In genomic region chr16:67211674-67212073, GRCh38 we compare ENCODE assay signal across 20 cellular contexts. TPM values are rescaled to one million over a fixed set of nuclear protein-coding genes. Genes with fewer than 3 reads are reported as not detected.
"Had no signal": no experiment of that assay in that cellular context is flagged by ENCODE, and none has a peak within 500 bp of the region (broad histone marks: within the 10 kb centered on the region; RNA-seq: fewer than 3 reads in every experiment).

No MANE protein-coding gene starts in this region.

- H3K4me3 Mint-ChIP-seq: T-cell had no signal

- H3K9me3 Mint-ChIP-seq: T-cell had no signal

- H3K27ac Mint-ChIP-seq: T-cell had no signal

- H3K27me3 Mint-ChIP-seq: T-cell had no signal

- H3K9me3 ChIP-seq: SK-N-SH had no signal

- ATAC-seq: Panc1, T-cell had no signal

- DNase-seq: KBM-7, NCI-H1092, NCI-H1436, NCI-H187, NCI-H2029, NCI-H2081 treated with DMSO at 0.1 percent for 48 hours, NCI-H2171, NCI-H226, NCI-H446, NCI-H510A, NCI-H524 treated with DMSO at 0.1 percent for 48 hours, NCI-H69, NCI-H774, SHP77, SK-N-SH, SW 1271, T-cell had no signal

RNA-seq across cellular contexts. Expression of gene EXOC3L1, which starts 21.7 kb away (rescaled TPM):
- total RNA-seq: MCF 10A, SK-MEL-5 had no signal
